1 cellular context compared by ENCODE assay signal in the genomic region with DNA sequence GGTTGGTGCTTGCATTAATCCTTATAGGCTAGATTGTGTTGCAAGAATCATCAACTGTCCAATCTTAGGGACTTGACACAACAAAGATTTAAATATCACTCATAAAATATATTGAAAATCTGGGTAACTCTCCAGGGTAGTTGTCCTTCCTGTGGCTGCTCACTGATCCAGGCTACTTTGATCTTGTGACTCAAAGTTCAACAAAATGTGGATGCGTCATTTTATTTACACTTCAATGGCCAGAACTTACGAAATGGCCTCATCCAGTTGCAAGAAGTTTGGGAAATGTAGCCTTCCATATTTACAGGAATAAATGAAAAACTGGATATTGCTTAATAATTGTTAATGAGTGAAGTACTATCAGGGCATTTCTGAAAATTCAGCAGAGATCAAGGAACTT.
A peak's percentile ranks its signal among the peaks of the same experiment; 100 is the strongest.
TF ChIP-seq lines count a peak whose summit lies in the region.

No MANE protein-coding gene starts in this region.

TF ChIP-seq in HepG2, 621 proteins besides CTCF, POLR2A, EP300 and RAD21 (continued from another document and continues in another):
- TF ChIP-seq KIAA2018 (CRISPR knock-in tag; IDR thresholded peaks at IDR 0.05; ENCODE audit: borderline replicate concordance) (no peak), ZBTB3 (CRISPR knock-in tag; IDR thresholded peaks at IDR 0.05; ENCODE audit: borderline replicate concordance, low read depth) (no peak), ZNF350 (CRISPR knock-in tag; IDR thresholded peaks at IDR 0.05; ENCODE audit: borderline replicate concordance, low read depth) (no peak), SAP130 (CRISPR knock-in tag; IDR thresholded peaks at IDR 0.05; ENCODE audit: low read depth) (0 out of 2 replicates have a peak, but pooled peaks have one; percentile 30), NCOA5 (CRISPR knock-in tag; IDR thresholded peaks at IDR 0.05) (no peak), NFIC (IDR thresholded peaks at IDR 0.05; ENCODE audit: low read length) (peak; percentile 71; the same call in 1 of the 2 replicates), PHF5A (CRISPR knock-in tag; IDR thresholded peaks at IDR 0.05; ENCODE audit: low read depth, unreplicated experiment) (no peak), ZBTB20 (CRISPR knock-in tag; IDR thresholded peaks at IDR 0.05; ENCODE audit: borderline replicate concordance, low read depth) (0 out of 2 replicates have a peak, but pooled peaks have one; percentile 19), SETDB1 (CRISPR knock-in tag; IDR thresholded peaks at IDR 0.05; ENCODE audit: borderline replicate concordance) (no peak), HNRNPLL (IDR thresholded peaks at IDR 0.05; ENCODE audit: low read depth, low read length, poor library complexity, severe bottlenecking) (no peak), ZBTB38 (CRISPR knock-in tag; IDR thresholded peaks at IDR 0.05) (no peak), ATF7 (IDR thresholded peaks at IDR 0.05) (no peak), ATF7 (CRISPR knock-in tag; IDR thresholded peaks at IDR 0.05) (no peak), ZNF878 (CRISPR knock-in tag; IDR thresholded peaks at IDR 0.05) (no peak), SP2 (CRISPR knock-in tag; IDR thresholded peaks at IDR 0.05) (no peak), TBL1XR1 (IDR thresholded peaks at IDR 0.05; ENCODE audit: borderline replicate concordance, low read length, partially characterized antibody) (no peak), GMEB2 (CRISPR knock-in tag; IDR thresholded peaks at IDR 0.05; ENCODE audit: low read depth) (no peak), KAT8 (CRISPR knock-in tag; IDR thresholded peaks at IDR 0.05) (peak; percentile 40; the same call in 1 of the 2 replicates), GABPA (IDR thresholded peaks at IDR 0.05; ENCODE audit: low read depth, low read length) (no peak), GABPA (CRISPR knock-in tag; IDR thresholded peaks at IDR 0.05; ENCODE audit: low read depth) (0 out of 2 replicates have a peak, but pooled peaks have one; percentile 22), EHMT2 (IDR thresholded peaks at IDR 0.05; ENCODE audit: borderline replicate concordance, low read depth, low read length) (peak; percentile 75; the same call in 1 of the 2 replicates), ZNF446 (CRISPR knock-in tag; IDR thresholded peaks at IDR 0.05) (no peak), ZNF280B (CRISPR knock-in tag; IDR thresholded peaks at IDR 0.05; ENCODE audit: borderline replicate concordance) (no peak), ZNF160 (CRISPR knock-in tag; IDR thresholded peaks at IDR 0.05) (no peak), MYC (CRISPR knock-in tag; IDR thresholded peaks at IDR 0.05; ENCODE audit: borderline replicate concordance) (no peak), ZNF547 (CRISPR knock-in tag; IDR thresholded peaks at IDR 0.05) (no peak), ZNF761 (CRISPR knock-in tag; conservative IDR thresholded peaks at IDR 0.05) (no peak)
- TF ChIP-seq, protein P1, sequence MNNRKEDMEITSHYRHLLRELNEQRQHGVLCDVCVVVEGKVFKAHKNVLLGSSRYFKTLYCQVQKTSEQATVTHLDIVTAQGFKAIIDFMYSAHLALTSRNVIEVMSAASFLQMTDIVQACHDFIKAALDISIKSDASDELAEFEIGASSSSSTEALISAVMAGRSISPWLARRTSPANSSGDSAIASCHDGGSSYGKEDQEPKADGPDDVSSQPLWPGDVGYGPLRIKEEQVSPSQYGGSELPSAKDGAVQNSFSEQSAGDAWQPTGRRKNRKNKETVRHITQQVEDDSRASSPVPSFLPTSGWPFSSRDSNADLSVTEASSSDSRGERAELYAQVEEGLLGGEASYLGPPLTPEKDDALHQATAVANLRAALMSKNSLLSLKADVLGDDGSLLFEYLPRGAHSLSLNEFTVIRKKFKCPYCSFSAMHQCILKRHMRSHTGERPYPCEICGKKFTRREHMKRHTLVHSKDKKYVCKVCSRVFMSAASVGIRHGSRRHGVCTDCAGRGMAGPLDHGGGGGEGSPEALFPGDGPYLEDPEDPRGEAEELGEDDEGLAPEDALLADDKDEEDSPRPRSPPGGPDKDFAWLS (CRISPR knock-in tag; IDR thresholded peaks at IDR 0.05; ENCODE audit: borderline replicate concordance) = no peak
- TF ChIP-seq, protein P2, sequence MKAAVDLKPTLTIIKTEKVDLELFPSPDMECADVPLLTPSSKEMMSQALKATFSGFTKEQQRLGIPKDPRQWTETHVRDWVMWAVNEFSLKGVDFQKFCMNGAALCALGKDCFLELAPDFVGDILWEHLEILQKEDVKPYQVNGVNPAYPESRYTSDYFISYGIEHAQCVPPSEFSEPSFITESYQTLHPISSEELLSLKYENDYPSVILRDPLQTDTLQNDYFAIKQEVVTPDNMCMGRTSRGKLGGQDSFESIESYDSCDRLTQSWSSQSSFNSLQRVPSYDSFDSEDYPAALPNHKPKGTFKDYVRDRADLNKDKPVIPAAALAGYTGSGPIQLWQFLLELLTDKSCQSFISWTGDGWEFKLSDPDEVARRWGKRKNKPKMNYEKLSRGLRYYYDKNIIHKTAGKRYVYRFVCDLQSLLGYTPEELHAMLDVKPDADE (CRISPR knock-in tag; IDR thresholded peaks at IDR 0.05) = no peak
- TF ChIP-seq, protein P3, sequence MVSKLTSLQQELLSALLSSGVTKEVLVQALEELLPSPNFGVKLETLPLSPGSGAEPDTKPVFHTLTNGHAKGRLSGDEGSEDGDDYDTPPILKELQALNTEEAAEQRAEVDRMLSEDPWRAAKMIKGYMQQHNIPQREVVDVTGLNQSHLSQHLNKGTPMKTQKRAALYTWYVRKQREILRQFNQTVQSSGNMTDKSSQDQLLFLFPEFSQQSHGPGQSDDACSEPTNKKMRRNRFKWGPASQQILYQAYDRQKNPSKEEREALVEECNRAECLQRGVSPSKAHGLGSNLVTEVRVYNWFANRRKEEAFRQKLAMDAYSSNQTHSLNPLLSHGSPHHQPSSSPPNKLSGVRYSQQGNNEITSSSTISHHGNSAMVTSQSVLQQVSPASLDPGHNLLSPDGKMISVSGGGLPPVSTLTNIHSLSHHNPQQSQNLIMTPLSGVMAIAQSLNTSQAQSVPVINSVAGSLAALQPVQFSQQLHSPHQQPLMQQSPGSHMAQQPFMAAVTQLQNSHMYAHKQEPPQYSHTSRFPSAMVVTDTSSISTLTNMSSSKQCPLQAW (CRISPR knock-in tag; IDR thresholded peaks at IDR 0.05) = no peak
- TF ChIP-seq, protein P4, sequence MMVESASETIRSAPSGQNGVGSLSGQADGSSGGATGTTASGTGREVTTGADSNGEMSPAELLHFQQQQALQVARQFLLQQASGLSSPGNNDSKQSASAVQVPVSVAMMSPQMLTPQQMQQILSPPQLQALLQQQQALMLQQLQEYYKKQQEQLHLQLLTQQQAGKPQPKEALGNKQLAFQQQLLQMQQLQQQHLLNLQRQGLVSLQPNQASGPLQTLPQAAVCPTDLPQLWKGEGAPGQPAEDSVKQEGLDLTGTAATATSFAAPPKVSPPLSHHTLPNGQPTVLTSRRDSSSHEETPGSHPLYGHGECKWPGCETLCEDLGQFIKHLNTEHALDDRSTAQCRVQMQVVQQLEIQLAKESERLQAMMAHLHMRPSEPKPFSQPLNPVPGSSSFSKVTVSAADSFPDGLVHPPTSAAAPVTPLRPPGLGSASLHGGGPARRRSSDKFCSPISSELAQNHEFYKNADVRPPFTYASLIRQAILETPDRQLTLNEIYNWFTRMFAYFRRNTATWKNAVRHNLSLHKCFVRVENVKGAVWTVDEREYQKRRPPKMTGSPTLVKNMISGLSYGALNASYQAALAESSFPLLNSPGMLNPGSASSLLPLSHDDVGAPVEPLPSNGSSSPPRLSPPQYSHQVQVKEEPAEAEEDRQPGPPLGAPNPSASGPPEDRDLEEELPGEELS (CRISPR knock-in tag; IDR thresholded peaks at IDR 0.05) = 0 out of 2 replicates have a peak, but pooled peaks have one; percentile 31
- TF ChIP-seq, protein P5, sequence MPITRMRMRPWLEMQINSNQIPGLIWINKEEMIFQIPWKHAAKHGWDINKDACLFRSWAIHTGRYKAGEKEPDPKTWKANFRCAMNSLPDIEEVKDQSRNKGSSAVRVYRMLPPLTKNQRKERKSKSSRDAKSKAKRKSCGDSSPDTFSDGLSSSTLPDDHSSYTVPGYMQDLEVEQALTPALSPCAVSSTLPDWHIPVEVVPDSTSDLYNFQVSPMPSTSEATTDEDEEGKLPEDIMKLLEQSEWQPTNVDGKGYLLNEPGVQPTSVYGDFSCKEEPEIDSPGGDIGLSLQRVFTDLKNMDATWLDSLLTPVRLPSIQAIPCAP (CRISPR knock-in tag; IDR thresholded peaks at IDR 0.05; ENCODE audit: low read depth) = no peak
- TF ChIP-seq, protein P6, sequence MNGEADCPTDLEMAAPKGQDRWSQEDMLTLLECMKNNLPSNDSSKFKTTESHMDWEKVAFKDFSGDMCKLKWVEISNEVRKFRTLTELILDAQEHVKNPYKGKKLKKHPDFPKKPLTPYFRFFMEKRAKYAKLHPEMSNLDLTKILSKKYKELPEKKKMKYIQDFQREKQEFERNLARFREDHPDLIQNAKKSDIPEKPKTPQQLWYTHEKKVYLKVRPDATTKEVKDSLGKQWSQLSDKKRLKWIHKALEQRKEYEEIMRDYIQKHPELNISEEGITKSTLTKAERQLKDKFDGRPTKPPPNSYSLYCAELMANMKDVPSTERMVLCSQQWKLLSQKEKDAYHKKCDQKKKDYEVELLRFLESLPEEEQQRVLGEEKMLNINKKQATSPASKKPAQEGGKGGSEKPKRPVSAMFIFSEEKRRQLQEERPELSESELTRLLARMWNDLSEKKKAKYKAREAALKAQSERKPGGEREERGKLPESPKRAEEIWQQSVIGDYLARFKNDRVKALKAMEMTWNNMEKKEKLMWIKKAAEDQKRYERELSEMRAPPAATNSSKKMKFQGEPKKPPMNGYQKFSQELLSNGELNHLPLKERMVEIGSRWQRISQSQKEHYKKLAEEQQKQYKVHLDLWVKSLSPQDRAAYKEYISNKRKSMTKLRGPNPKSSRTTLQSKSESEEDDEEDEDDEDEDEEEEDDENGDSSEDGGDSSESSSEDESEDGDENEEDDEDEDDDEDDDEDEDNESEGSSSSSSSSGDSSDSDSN (CRISPR knock-in tag; IDR thresholded peaks at IDR 0.05) = no peak
